ENCODE assay signal across 1 cellular context in genomic region chr19:1133471-1133929, GRCh38.
A peak's percentile ranks its signal among the peaks of the same experiment; 100 is the strongest.
TF ChIP-seq lines count a peak whose summit lies in the region.

No MANE protein-coding gene starts in this region.

TF ChIP-seq in GM12878, 131 proteins besides CTCF, POLR2A, EP300 and RAD21 (continued from another document and continues in another):
- TF ChIP-seq NFIC (IDR thresholded peaks at IDR 0.05; ENCODE audit: low read depth, low read length) (no peak), TCF12 (IDR thresholded peaks at IDR 0.05; ENCODE audit: low read depth, low read length) (no peak), CREM (IDR thresholded peaks at IDR 0.05; ENCODE audit: low read depth) (no peak), FOS (IDR thresholded peaks at IDR 0.05; ENCODE audit: borderline replicate concordance, extremely low read depth, insufficient read length) (peak; percentile 88), USF1 (IDR thresholded peaks at IDR 0.05; ENCODE audit: borderline replicate concordance, extremely low read length, insufficient read depth, low read depth, low read length) (no peak), PAX5 (IDR thresholded peaks at IDR 0.05; ENCODE audit: borderline replicate concordance, low read depth, low read length) (no peak), ZNF24 (IDR thresholded peaks at IDR 0.05) (no peak), NR2F1 (conservative IDR thresholded peaks at IDR 0.05) (no peak; the same call in 1 of the 2 replicates), MYB (IDR thresholded peaks at IDR 0.05; ENCODE audit: borderline replicate concordance, low read depth, low read length) (no peak), CHD4 (IDR thresholded peaks at IDR 0.05) (no peak), ZBTB11 (CRISPR knock-in tag; IDR thresholded peaks at IDR 0.05) (no peak), HDGF (IDR thresholded peaks at IDR 0.05) (peak; percentile 97), TCF7 (IDR thresholded peaks at IDR 0.05; ENCODE audit: borderline replicate concordance) (no peak), SPI1 (IDR thresholded peaks at IDR 0.05; ENCODE audit: borderline replicate concordance, insufficient read depth, low read depth, low read length) (no peak), ZNF207 (IDR thresholded peaks at IDR 0.05; ENCODE audit: borderline replicate concordance) (no peak), MEF2B (IDR thresholded peaks at IDR 0.05; ENCODE audit: partially characterized antibody, poor library complexity, severe bottlenecking) (no peak), ZBTB33 (IDR thresholded peaks at IDR 0.05) (no peak), IRF3 (IDR thresholded peaks at IDR 0.05) (peak; percentile 88), ZNF217 (IDR thresholded peaks at IDR 0.05) (no peak), POLR2AphosphoS2 (IDR thresholded peaks at IDR 0.05; ENCODE audit: low read depth, low read length) (0 out of 2 replicates have a peak, but pooled peaks have one; percentile 56), POU2F2 (IDR thresholded peaks at IDR 0.05; ENCODE audit: borderline replicate concordance, low read depth, low read length) (no peak), ATF7 (IDR thresholded peaks at IDR 0.05; ENCODE audit: low read depth) (no peak), EZH2 (IDR thresholded peaks at IDR 0.05; ENCODE audit: borderline replicate concordance, control insufficient read depth, low read depth, low read length) (0 out of 2 replicates have a peak, but pooled peaks have one; percentile 94), RAD51 (IDR thresholded peaks at IDR 0.05) (no peak), MLLT1 (IDR thresholded peaks at IDR 0.05) (peak; percentile 51; the same call in 1 of the 2 replicates), KDM1A (IDR thresholded peaks at IDR 0.05; ENCODE audit: borderline replicate concordance) (no peak), ZBTB40 (IDR thresholded peaks at IDR 0.05; ENCODE audit: borderline replicate concordance) (no peak), TARDBP (IDR thresholded peaks at IDR 0.05; ENCODE audit: borderline replicate concordance) (no peak), NFXL1 (IDR thresholded peaks at IDR 0.05; ENCODE audit: borderline replicate concordance) (no peak), MXI1 (IDR thresholded peaks at IDR 0.05; ENCODE audit: low read depth, low read length) (peak; percentile 44), JUND (IDR thresholded peaks at IDR 0.05; ENCODE audit: low read depth, low read length) (no peak), SP1 (IDR thresholded peaks at IDR 0.05; ENCODE audit: low read depth, low read length) (peak; percentile 98)
- TF ChIP-seq, protein P1, sequence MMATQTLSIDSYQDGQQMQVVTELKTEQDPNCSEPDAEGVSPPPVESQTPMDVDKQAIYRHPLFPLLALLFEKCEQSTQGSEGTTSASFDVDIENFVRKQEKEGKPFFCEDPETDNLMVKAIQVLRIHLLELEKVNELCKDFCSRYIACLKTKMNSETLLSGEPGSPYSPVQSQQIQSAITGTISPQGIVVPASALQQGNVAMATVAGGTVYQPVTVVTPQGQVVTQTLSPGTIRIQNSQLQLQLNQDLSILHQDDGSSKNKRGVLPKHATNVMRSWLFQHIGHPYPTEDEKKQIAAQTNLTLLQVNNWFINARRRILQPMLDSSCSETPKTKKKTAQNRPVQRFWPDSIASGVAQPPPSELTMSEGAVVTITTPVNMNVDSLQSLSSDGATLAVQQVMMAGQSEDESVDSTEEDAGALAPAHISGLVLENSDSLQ (IDR thresholded peaks at IDR 0.05): peak; percentile 89
- TF ChIP-seq, protein P2, sequence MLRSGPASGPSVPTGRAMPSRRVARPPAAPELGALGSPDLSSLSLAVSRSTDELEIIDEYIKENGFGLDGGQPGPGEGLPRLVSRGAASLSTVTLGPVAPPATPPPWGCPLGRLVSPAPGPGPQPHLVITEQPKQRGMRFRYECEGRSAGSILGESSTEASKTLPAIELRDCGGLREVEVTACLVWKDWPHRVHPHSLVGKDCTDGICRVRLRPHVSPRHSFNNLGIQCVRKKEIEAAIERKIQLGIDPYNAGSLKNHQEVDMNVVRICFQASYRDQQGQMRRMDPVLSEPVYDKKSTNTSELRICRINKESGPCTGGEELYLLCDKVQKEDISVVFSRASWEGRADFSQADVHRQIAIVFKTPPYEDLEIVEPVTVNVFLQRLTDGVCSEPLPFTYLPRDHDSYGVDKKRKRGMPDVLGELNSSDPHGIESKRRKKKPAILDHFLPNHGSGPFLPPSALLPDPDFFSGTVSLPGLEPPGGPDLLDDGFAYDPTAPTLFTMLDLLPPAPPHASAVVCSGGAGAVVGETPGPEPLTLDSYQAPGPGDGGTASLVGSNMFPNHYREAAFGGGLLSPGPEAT (IDR thresholded peaks at IDR 0.05; ENCODE audit: low read depth): no peak
- TF ChIP-seq, protein P3, sequence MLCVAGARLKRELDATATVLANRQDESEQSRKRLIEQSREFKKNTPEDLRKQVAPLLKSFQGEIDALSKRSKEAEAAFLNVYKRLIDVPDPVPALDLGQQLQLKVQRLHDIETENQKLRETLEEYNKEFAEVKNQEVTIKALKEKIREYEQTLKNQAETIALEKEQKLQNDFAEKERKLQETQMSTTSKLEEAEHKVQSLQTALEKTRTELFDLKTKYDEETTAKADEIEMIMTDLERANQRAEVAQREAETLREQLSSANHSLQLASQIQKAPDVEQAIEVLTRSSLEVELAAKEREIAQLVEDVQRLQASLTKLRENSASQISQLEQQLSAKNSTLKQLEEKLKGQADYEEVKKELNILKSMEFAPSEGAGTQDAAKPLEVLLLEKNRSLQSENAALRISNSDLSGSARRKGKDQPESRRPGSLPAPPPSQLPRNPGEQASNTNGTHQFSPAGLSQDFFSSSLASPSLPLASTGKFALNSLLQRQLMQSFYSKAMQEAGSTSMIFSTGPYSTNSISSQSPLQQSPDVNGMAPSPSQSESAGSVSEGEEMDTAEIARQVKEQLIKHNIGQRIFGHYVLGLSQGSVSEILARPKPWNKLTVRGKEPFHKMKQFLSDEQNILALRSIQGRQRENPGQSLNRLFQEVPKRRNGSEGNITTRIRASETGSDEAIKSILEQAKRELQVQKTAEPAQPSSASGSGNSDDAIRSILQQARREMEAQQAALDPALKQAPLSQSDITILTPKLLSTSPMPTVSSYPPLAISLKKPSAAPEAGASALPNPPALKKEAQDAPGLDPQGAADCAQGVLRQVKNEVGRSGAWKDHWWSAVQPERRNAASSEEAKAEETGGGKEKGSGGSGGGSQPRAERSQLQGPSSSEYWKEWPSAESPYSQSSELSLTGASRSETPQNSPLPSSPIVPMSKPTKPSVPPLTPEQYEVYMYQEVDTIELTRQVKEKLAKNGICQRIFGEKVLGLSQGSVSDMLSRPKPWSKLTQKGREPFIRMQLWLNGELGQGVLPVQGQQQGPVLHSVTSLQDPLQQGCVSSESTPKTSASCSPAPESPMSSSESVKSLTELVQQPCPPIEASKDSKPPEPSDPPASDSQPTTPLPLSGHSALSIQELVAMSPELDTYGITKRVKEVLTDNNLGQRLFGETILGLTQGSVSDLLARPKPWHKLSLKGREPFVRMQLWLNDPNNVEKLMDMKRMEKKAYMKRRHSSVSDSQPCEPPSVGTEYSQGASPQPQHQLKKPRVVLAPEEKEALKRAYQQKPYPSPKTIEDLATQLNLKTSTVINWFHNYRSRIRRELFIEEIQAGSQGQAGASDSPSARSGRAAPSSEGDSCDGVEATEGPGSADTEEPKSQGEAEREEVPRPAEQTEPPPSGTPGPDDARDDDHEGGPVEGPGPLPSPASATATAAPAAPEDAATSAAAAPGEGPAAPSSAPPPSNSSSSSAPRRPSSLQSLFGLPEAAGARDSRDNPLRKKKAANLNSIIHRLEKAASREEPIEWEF (IDR thresholded peaks at IDR 0.05; ENCODE audit: insufficient replicate concordance, low read depth, low read length): no peak
